ENCODE assay signal across 20 cellular contexts in genomic region chr7:94325121-94325475, GRCh38.
DNase-seq lines count a peak whose midpoint lies in the region; ATAC-seq and TF ChIP-seq lines count a peak whose summit lies in the region.
"Had no signal": no experiment of that assay in that cellular context is flagged by ENCODE, and none has a peak within 500 bp of the region (broad histone marks: within the 10 kb centered on the region; RNA-seq: fewer than 3 reads in every experiment).

No MANE protein-coding gene starts in this region.

- H4K5ac ChIP-seq in IMR-90 (ENCODE audit: low read depth, low read length): no peak overlapping the region

- peak overlapping the region; percentile 31 for H2BK5ac ChIP-seq in IMR-90 (ENCODE audit: low read depth, low read length, poor library complexity, severe bottlenecking)

- H3K27ac Mint-ChIP-seq in chondrocyte (ENCODE audit: unreplicated experiment): peak overlapping the region; percentile 85

- H3K9me3 ChIP-seq in IMR-90 (ENCODE audit: control insufficient read depth, insufficient read depth, low read length) (peaks cover 15% of the 10 kb centered on the region), osteoblast (ENCODE audit: low read depth, low read length) (no peaks in the 10 kb centered on the region)
- H3K9me3 ChIP-seq: SJCRH30 had no signal

- H2BK120ac ChIP-seq in IMR-90 (ENCODE audit: low read depth, low read length): no peak overlapping the region

- dilution Hi-C loops in IMR-90 (cut with HindIII; ENCODE audit: low sequenced_read_pairs, unreplicated experiment): no loop called here

- intact Hi-C loops in IMR-90 (cut with micrococcal nuclease): no loop called here

- H3K4ac ChIP-seq in IMR-90 (ENCODE audit: low read depth, low read length): no peak overlapping the region

- no peak for TF ChIP-seq POLR2A in IMR-90 (IDR thresholded peaks at IDR 0.05; ENCODE audit: low read depth, low read length)

- no peak overlapping the region; a peak in 1 of 4 replicates for H4K8ac ChIP-seq in IMR-90 (ENCODE audit: low read depth in 2 of 2, low read length in 2 of 2)

- H3K79me2 ChIP-seq in ACC112 (ENCODE audit: control insufficient read depth, insufficient read depth, low read length, unreplicated experiment) (no peaks in the 10 kb centered on the region), osteoblast (ENCODE audit: insufficient read depth, low read length) (no peaks in the 10 kb centered on the region)

- no peak overlapping the region for H2AK5ac ChIP-seq in IMR-90 (ENCODE audit: low read depth, low read length)

- peaks cover 42% of the 10 kb centered on the region for H3K4me1 Mint-ChIP-seq in chondrocyte (ENCODE audit: low read depth)

- H4K20me1 ChIP-seq in IMR-90 (ENCODE audit: insufficient read depth, low read length) (no peaks in the 10 kb centered on the region), osteoblast (ENCODE audit: insufficient read depth, low read length) (no peaks in the 10 kb centered on the region)

- POLR2A ChIA-PET in IMR-90 (lab: Charles Lee; ENCODE audit: unreplicated experiment): no interaction called here

- no peaks in the 10 kb centered on the region for H3K27me3 Mint-ChIP-seq in chondrocyte (ENCODE audit: low read depth)

- WGBS in IMR-90 (ENCODE audit: extremely low coverage in 2 of 2, insufficient read length in 1 of 2), 2 experiments: no CpG with 5 or more reads among the region's 3 CpGs

- H3K4me2 ChIP-seq in IMR-90 (ENCODE audit: low read depth, low read length): no peak overlapping the region
- peak overlapping the region; percentile 24 for H3K4me2 ChIP-seq in osteoblast (ENCODE audit: insufficient read depth, low read length)

- no peaks in the 10 kb centered on the region for H3K79me1 ChIP-seq in IMR-90 (ENCODE audit: low read depth in 1 of 2, low read length in 2 of 2)

- no peak overlapping the region for H4K91ac ChIP-seq in IMR-90 (ENCODE audit: insufficient read depth, low read depth, low read length)

- DNase-seq in IMR-90 (no peak), chondrocyte (ENCODE audit: low spot score) (no peak), osteoblast (ENCODE audit: insufficient read length, low spot score, missing footprints) (no peak), foreskin melanocyte (no peak), germinal center (ENCODE audit: low spot score) (no peak)
- DNase-seq: DMS 273 treated with DMSO at 0.1 percent for 48 hours, EL, MV-4-11, NCI-H1417, NCI-H187 treated with DMSO at 0.1 percent for 48 hours, NCI-H2171 treated with DMSO at 0.1 percent for 48 hours, NCI-H446 treated with DMSO at 0.1 percent for 48 hours, NCI-H748 treated with DMSO at 0.1 percent for 48 hours, RPMI8226 had no signal

- H3K9ac ChIP-seq in IMR-90 (ENCODE audit: low read depth, low read length): no peak overlapping the region

- H3K9me3 Mint-ChIP-seq in chondrocyte (ENCODE audit: low read depth): peaks cover 20% of the 10 kb centered on the region

- H3K27ac ChIP-seq in ACC112 (ENCODE audit: low read depth, low read length) (no peak overlapping the region), IMR-90 (ENCODE audit: insufficient read depth, low read length) (no peak overlapping the region; the same call in 1 of the 2 replicates), osteoblast (ENCODE audit: low read depth, low read length) (no peak overlapping the region)
- H3K27ac ChIP-seq: C4-2B, HL-60, SJCRH30 had no signal

- H3K9me1 ChIP-seq in IMR-90 (ENCODE audit: insufficient read depth, low read length): no peaks in the 10 kb centered on the region

- no peak overlapping the region for H3K18ac ChIP-seq in IMR-90 (ENCODE audit: low read depth, low read length)

- no TSS peak for BruUV-seq in IMR-90 (replicated peaks; lab: Mats Ljungman, UMichigan)

- in situ Hi-C loops in IMR-90 (cut with MboI; ENCODE audit: low sequenced_read_pairs): no loop called here

- H3K4me3 Mint-ChIP-seq in chondrocyte (ENCODE audit: unreplicated experiment): no peak overlapping the region

- H3K4me3 ChIP-seq in ACC112 (ENCODE audit: low read depth, low read length) (peak overlapping the region; percentile 32; the same call in 1 of the 2 replicates), IMR-90 (ENCODE audit: insufficient read depth, low read depth, low read length) (no peak overlapping the region), osteoblast (ENCODE audit: insufficient read depth, low read length) (no peak overlapping the region)
- H3K4me3 ChIP-seq: SJCRH30 had no signal

- H3K4me1 ChIP-seq in ACC112 (ENCODE audit: control insufficient read depth, insufficient read depth, low read length, unreplicated experiment) (peaks cover 11% of the 10 kb centered on the region), IMR-90 (ENCODE audit: control insufficient read depth, insufficient read depth, low read length) (no peaks in the 10 kb centered on the region), osteoblast (ENCODE audit: insufficient read depth, low read length) (peaks cover 11% of the 10 kb centered on the region)

- TF ChIP-seq RAD21 in IMR-90 (IDR thresholded peaks at IDR 0.05; ENCODE audit: low read length): no peak

- H2BK15ac ChIP-seq in IMR-90 (ENCODE audit: low read depth, low read length): no peak overlapping the region

- H3K23ac ChIP-seq in IMR-90 (ENCODE audit: low read depth, low read length): no peak overlapping the region

- H2AK9ac ChIP-seq in IMR-90 (replicated peaks; ENCODE audit: low read depth, low read length, poor library complexity): no peak overlapping the region

- H3K36me3 ChIP-seq in ACC112 (ENCODE audit: insufficient read depth, low read length) (0 out of 2 replicates have a peak, but pooled peaks cover 4% of the 10 kb centered on the region), IMR-90 (ENCODE audit: control insufficient read depth, insufficient read depth, low read length) (no peaks in the 10 kb centered on the region), osteoblast (ENCODE audit: insufficient read depth, low read length) (no peaks in the 10 kb centered on the region)
- H3K36me3 ChIP-seq: SJCRH30 had no signal

- ATAC-seq in IMR-90 (ENCODE audit: low read depth): no peak
- no peak for ATAC-seq in HG03139 (IDR thresholded peaks at IDR 0.05; ENCODE audit: unreplicated experiment)
- ATAC-seq in HG03342 (IDR thresholded peaks at IDR 0.05; ENCODE audit: unreplicated experiment): no peak

- H3K56ac ChIP-seq in IMR-90 (ENCODE audit: extremely low read depth, insufficient read depth, low read length): no peak overlapping the region

- peaks cover 9% of the 10 kb centered on the region for H3K36me3 Mint-ChIP-seq in chondrocyte (ENCODE audit: low read depth)

- no peak overlapping the region for H2BK20ac ChIP-seq in IMR-90 (ENCODE audit: low read depth, low read length)

- H3K14ac ChIP-seq in IMR-90 (replicated peaks; ENCODE audit: low read depth, low read length): no peak overlapping the region

- CTCF ChIA-PET in IMR-90 (lab: Yijun Ruan, JAX): interaction anchor here (0.6 to 1.8 kb wide), 4 partner anchors 9 to 48 kb away, joined by 3 to 6 read pairs (median 4); no protein-coding TSS in a partner anchor

- peak overlapping the region; percentile 61 for H2AFZ ChIP-seq in ACC112 (ENCODE audit: low read length, unreplicated experiment)
- no peak overlapping the region for H2AFZ ChIP-seq in IMR-90 (replicated peaks; ENCODE audit: low read length, poor library complexity)
- H2AFZ ChIP-seq in osteoblast (ENCODE audit: low read length): peak overlapping the region; percentile 66

- H3K27me3 ChIP-seq in ACC112 (ENCODE audit: insufficient read depth, low read length) (no peaks in the 10 kb centered on the region), IMR-90 (ENCODE audit: control insufficient read depth, insufficient read depth, low read length) (no peaks in the 10 kb centered on the region), osteoblast (ENCODE audit: insufficient read depth, low read length) (no peaks in the 10 kb centered on the region)
- H3K27me3 ChIP-seq: SJCRH30 had no signal

- no peak for TF ChIP-seq CTCF in IMR-90 (conservative IDR thresholded peaks at IDR 0.05; ENCODE audit: low read depth, low read length)
- TF ChIP-seq CTCF in chondrocyte (IDR thresholded peaks at IDR 0.05): no peak
- TF ChIP-seq CTCF in osteoblast (IDR thresholded peaks at IDR 0.05; ENCODE audit: extremely low read depth, low read depth, low read length): no peak

TF ChIP-seq in IMR-90, 13 proteins besides CTCF, POLR2A, EP300 and RAD21:
- no peak for TF ChIP-seq MXI1 (IDR thresholded peaks at IDR 0.05; ENCODE audit: borderline replicate concordance, low read depth, low read length)
TF ChIP-seq in IMR-90: peak in this region for 0.
